In genomic region chr10:31742255-31742654, GRCh38 we compare ENCODE assay signal across 22 cellular contexts.
"Had no signal": no experiment of that assay in that cellular context is flagged by ENCODE, and none has a peak within 500 bp of the region (broad histone marks: within the 10 kb centered on the region; RNA-seq: fewer than 3 reads in every experiment).

No MANE protein-coding gene starts in this region.

- DNase-seq: KBM-7; MV-4-11; NCI-H1048; NCI-H1105; NCI-H1417; NCI-H1436 treated with DMSO at 0.1 percent for 48 hours; NCI-H1694 treated with DMSO at 0.1 percent for 48 hours; NCI-H1930; NCI-H2081; NCI-H2107; NCI-H2227 treated with DMSO at 0.1 percent for 48 hours; NCI-H524; NCI-H526 treated with DMSO at 0.1 percent for 48 hours; NCI-H748 treated with DMSO at 0.1 percent for 48 hours; NK-92 treated with Interleukin-12 subunit alpha and Interleukin-12 subunit beta, amount 100 ng/mL, for 24 hours; PC-3; SHP77; SJCRH30 had no signal

- H3K4me3 ChIP-seq: SJCRH30 had no signal

- H3K36me3 ChIP-seq: SJCRH30 had no signal

- H3K4me1 Mint-ChIP-seq: IgD-negative memory B cell had no signal

- H3K36me3 Mint-ChIP-seq: IgD-negative memory B cell had no signal

- H3K27ac ChIP-seq: RWPE1, SJCRH30 had no signal

- H3K27ac Mint-ChIP-seq: IgD-negative memory B cell had no signal

- H3K27me3 ChIP-seq: SJCRH30 had no signal

- ATAC-seq: HepG2, Panc1, PC-3 had no signal

- H3K4me3 Mint-ChIP-seq: IgD-negative memory B cell had no signal
